In the genomic region with DNA sequence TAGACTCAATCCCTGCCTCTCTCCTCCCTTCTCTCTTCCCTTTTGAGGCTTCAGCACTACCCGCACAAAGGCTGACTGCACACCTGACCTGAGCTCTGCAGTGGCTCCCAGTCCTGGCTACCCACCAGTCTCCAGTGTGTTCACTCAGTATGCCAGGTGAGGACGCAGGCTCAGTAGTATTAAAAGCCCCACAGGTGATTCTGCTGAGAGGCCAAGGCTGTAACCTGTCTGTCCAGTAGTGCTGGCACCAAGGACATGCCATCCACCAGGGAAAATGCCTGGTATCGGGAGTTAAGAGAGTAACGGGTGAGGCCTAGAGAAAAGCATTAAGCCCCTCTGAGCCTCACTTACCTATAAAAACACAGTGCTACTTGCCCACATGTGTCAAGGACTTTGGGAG, we compare ENCODE assay signal across 20 cellular contexts. TPM values are rescaled to one million over a fixed set of nuclear protein-coding genes. Genes with fewer than 3 reads are reported as not detected.
A peak's percentile ranks its signal among the peaks of the same experiment; 100 is the strongest.
DNase-seq lines count a peak whose midpoint lies in the region; ATAC-seq and TF ChIP-seq lines count a peak whose summit lies in the region.
"Had no signal": no experiment of that assay in that cellular context is flagged by ENCODE, and none has a peak within 500 bp of the region (broad histone marks: within the 10 kb centered on the region; RNA-seq: fewer than 3 reads in every experiment).

No MANE protein-coding gene starts in this region.

- H3K9me3 ChIP-seq in KOPT-K1 (ENCODE audit: insufficient read depth, low read length, poor library complexity, severe bottlenecking) (no peaks in the 10 kb centered on the region), testis (no peaks in the 10 kb centered on the region)

- 67 to 90% methylated on average over 4 of the region's 4 CpGs for WGBS in testis, 2 donors

- H3K4me3 Mint-ChIP-seq in T-helper 2 cell treated with Interferon-gamma antibody and Interleukin-4, amounts not matched to agents 5 μg/mL and 100 μg/mL, for 36 hours, result no peak overlapping the region
- H3K4me3 Mint-ChIP-seq in central memory CD8-positive, alpha-beta T cell, result peak overlapping the region; percentile 23
- peak overlapping the region; percentile 67 for H3K4me3 Mint-ChIP-seq in stimulated activated effector memory CD8-positive, alpha-beta T cell treated with anti-CD3 and anti-CD28 coated beads, Interleukin-12 subunit alpha, Interleukin-12 subunit beta, amount 100 ng/mL, for 72 hours
- H3K4me3 Mint-ChIP-seq in activated naive CD4-positive, alpha-beta T cell treated with anti-CD3 and anti-CD28 coated beads for 36 hours, result no peak overlapping the region
- H3K4me3 Mint-ChIP-seq: HFFc6 had no signal

- ATAC-seq in central memory CD8-positive, alpha-beta T cell (replicated peaks; ENCODE audit: extremely low read depth, poor library complexity, severe bottlenecking), result no peak
- no peak for ATAC-seq in stimulated activated effector memory CD8-positive, alpha-beta T cell treated with anti-CD3 and anti-CD28 coated beads, Interleukin-12 subunit alpha, Interleukin-12 subunit beta, amount 100 ng/mL, for 72 hours
- ATAC-seq in GM21619 (IDR thresholded peaks at IDR 0.05; ENCODE audit: unreplicated experiment), result no peak

- DNase-seq in T-helper 2 cell treated with Interferon-gamma antibody and Interleukin-4, amounts not matched to agents 5 μg/mL and 100 μg/mL, for 36 hours (ENCODE audit: low spot score), result no peak
- DNase-seq in T-helper 2 cell (no peak), testis (no peak)
- DNase-seq in central memory CD8-positive, alpha-beta T cell (ENCODE audit: low spot score in 2 of 2), result no peak
- DNase-seq in stimulated activated effector memory CD8-positive, alpha-beta T cell treated with anti-CD3 and anti-CD28 coated beads, Interleukin-12 subunit alpha, Interleukin-12 subunit beta, amount 100 ng/mL, for 72 hours (ENCODE audit: low spot score in 2 of 2), result no peak
- DNase-seq in activated naive CD4-positive, alpha-beta T cell treated with anti-CD3 and anti-CD28 coated beads for 36 hours, result no peak
- DNase-seq: 8988T, C1 segment of cervical spinal cord, HFFc6, KBM-7, NCI-H1048, NCI-H146, NCI-H2227 treated with DMSO at 0.1 percent for 48 hours, NCI-H524 treated with DMSO at 0.1 percent for 48 hours, RPMI8226 had no signal

- no peaks in the 10 kb centered on the region for H3K27me3 ChIP-seq in testis

- peak overlapping the region; percentile 33 for H3K27ac Mint-ChIP-seq in T-helper 2 cell treated with Interferon-gamma antibody and Interleukin-4, amounts not matched to agents 5 μg/mL and 100 μg/mL, for 36 hours
- H3K27ac Mint-ChIP-seq in central memory CD8-positive, alpha-beta T cell (ENCODE audit: low read depth), result peak overlapping the region; percentile 83
- H3K27ac Mint-ChIP-seq in stimulated activated effector memory CD8-positive, alpha-beta T cell treated with anti-CD3 and anti-CD28 coated beads, Interleukin-12 subunit alpha, Interleukin-12 subunit beta, amount 100 ng/mL, for 72 hours, result peak overlapping the region; percentile 87
- no peak overlapping the region for H3K27ac Mint-ChIP-seq in activated naive CD4-positive, alpha-beta T cell treated with anti-CD3 and anti-CD28 coated beads for 36 hours
- H3K27ac Mint-ChIP-seq: HFFc6 had no signal

- H3K4me1 Mint-ChIP-seq in T-helper 2 cell treated with Interferon-gamma antibody and Interleukin-4, amounts not matched to agents 5 μg/mL and 100 μg/mL, for 36 hours (ENCODE audit: low read depth), result peaks cover 73% of the 10 kb centered on the region
- H3K4me1 Mint-ChIP-seq in central memory CD8-positive, alpha-beta T cell, result peaks cover 87% of the 10 kb centered on the region
- peaks cover 92% of the 10 kb centered on the region for H3K4me1 Mint-ChIP-seq in stimulated activated effector memory CD8-positive, alpha-beta T cell treated with anti-CD3 and anti-CD28 coated beads, Interleukin-12 subunit alpha, Interleukin-12 subunit beta, amount 100 ng/mL, for 72 hours
- peaks cover 46% of the 10 kb centered on the region for H3K4me1 Mint-ChIP-seq in activated naive CD4-positive, alpha-beta T cell treated with anti-CD3 and anti-CD28 coated beads for 36 hours (ENCODE audit: low read depth)

- intact Hi-C loops in testis (cut with DNase I; ENCODE audit: low total_unique reads), result no loop called here
- intact Hi-C loops in activated naive CD4-positive, alpha-beta T cell treated with anti-CD3 and anti-CD28 coated beads for 36 hours (cut with micrococcal nuclease), result loop anchor here (5.0 kb wide), 1 partner anchor 282 kb away; no protein-coding TSS in a partner anchor

- no peaks in the 10 kb centered on the region for H3K27me3 Mint-ChIP-seq in T-helper 2 cell treated with Interferon-gamma antibody and Interleukin-4, amounts not matched to agents 5 μg/mL and 100 μg/mL, for 36 hours (ENCODE audit: low read depth)
- H3K27me3 Mint-ChIP-seq in central memory CD8-positive, alpha-beta T cell, result no peaks in the 10 kb centered on the region
- no peaks in the 10 kb centered on the region for H3K27me3 Mint-ChIP-seq in activated naive CD4-positive, alpha-beta T cell treated with anti-CD3 and anti-CD28 coated beads for 36 hours (ENCODE audit: low read depth)

- no peak for TF ChIP-seq POLR2A in testis (IDR thresholded peaks at IDR 0.05)

- H3K4me1 ChIP-seq in testis, result no peaks in the 10 kb centered on the region

- H3K27ac ChIP-seq in KOPT-K1 (ENCODE audit: low read depth, low read length, poor library complexity, severe bottlenecking) (peak overlapping the region; percentile 93), testis (no peak overlapping the region)

- CTCF ChIA-PET in activated naive CD4-positive, alpha-beta T cell treated with anti-CD3 and anti-CD28 coated beads for 36 hours (lab: Charles Lee), result interaction anchor here (1.3 kb wide), 1 partner anchor 32 kb away, joined by 5 read pairs; the partner anchor contains the start of gene CXCR6

- TF ChIP-seq CTCF in testis (IDR thresholded peaks at IDR 0.05), result no peak

- H3K4me3 ChIP-seq in testis, result no peak overlapping the region

- H3K36me3 ChIP-seq in KOPT-K1 (ENCODE audit: insufficient read depth, low read length) (peaks cover 69% of the 10 kb centered on the region), testis (ENCODE audit: low read depth, missing control alignments) (no peaks in the 10 kb centered on the region)

- H3K36me3 Mint-ChIP-seq in T-helper 2 cell treated with Interferon-gamma antibody and Interleukin-4, amounts not matched to agents 5 μg/mL and 100 μg/mL, for 36 hours (ENCODE audit: low read depth), result peaks cover 76% of the 10 kb centered on the region
- H3K36me3 Mint-ChIP-seq in central memory CD8-positive, alpha-beta T cell (ENCODE audit: insufficient read depth), result peaks cover 50% of the 10 kb centered on the region
- H3K36me3 Mint-ChIP-seq in stimulated activated effector memory CD8-positive, alpha-beta T cell treated with anti-CD3 and anti-CD28 coated beads, Interleukin-12 subunit alpha, Interleukin-12 subunit beta, amount 100 ng/mL, for 72 hours, result peaks cover 83% of the 10 kb centered on the region
- H3K36me3 Mint-ChIP-seq in activated naive CD4-positive, alpha-beta T cell treated with anti-CD3 and anti-CD28 coated beads for 36 hours (ENCODE audit: low read depth), result peaks cover 69% of the 10 kb centered on the region

- H3K9me3 Mint-ChIP-seq in T-helper 2 cell treated with Interferon-gamma antibody and Interleukin-4, amounts not matched to agents 5 μg/mL and 100 μg/mL, for 36 hours, result no peaks in the 10 kb centered on the region
- no peaks in the 10 kb centered on the region for H3K9me3 Mint-ChIP-seq in central memory CD8-positive, alpha-beta T cell
- H3K9me3 Mint-ChIP-seq in stimulated activated effector memory CD8-positive, alpha-beta T cell treated with anti-CD3 and anti-CD28 coated beads, Interleukin-12 subunit alpha, Interleukin-12 subunit beta, amount 100 ng/mL, for 72 hours, result no peaks in the 10 kb centered on the region
- H3K9me3 Mint-ChIP-seq in activated naive CD4-positive, alpha-beta T cell treated with anti-CD3 and anti-CD28 coated beads for 36 hours, result no peaks in the 10 kb centered on the region
- H3K9me3 Mint-ChIP-seq: HFFc6 had no signal

RNA-seq across cellular contexts. Expression of gene FYCO1, which starts 20.9 kb away (rescaled TPM):
- total RNA-seq in testis, result 10 to 100 TPM; 21.7 to 24.2 TPM
- polyA plus RNA-seq in testis (ENCODE audit: insufficient read depth, low read depth, low replicate concordance), result 12.8 TPM
- 10 to 100 TPM; 10.2 to 10.5 TPM for total RNA-seq in activated naive CD4-positive, alpha-beta T cell treated with anti-CD3 and anti-CD28 coated beads for 36 hours

RNA-seq across cellular contexts. Expression of gene CXCR6, which starts 31.4 kb away (rescaled TPM):
- under 1 TPM; 0.16 to 0.62 TPM for total RNA-seq in testis
- 2.1 TPM for polyA plus RNA-seq in testis (ENCODE audit: insufficient read depth, low read depth, low replicate concordance)
- total RNA-seq in activated naive CD4-positive, alpha-beta T cell treated with anti-CD3 and anti-CD28 coated beads for 36 hours, result under 1 TPM in 1 of 2 experiments, not detected in 1; 0.30 TPM
- total RNA-seq: H4, HFFc6, M059J, OCI-LY7 had no signal

RNA-seq across cellular contexts. Expression of gene XCR1, which starts 52.6 kb away (rescaled TPM):
- under 1 TPM; 0.06 to 0.16 TPM for total RNA-seq in testis
- polyA plus RNA-seq in testis (ENCODE audit: insufficient read depth, low read depth, low replicate concordance), result 0.34 TPM
- total RNA-seq in activated naive CD4-positive, alpha-beta T cell treated with anti-CD3 and anti-CD28 coated beads for 36 hours, result not detected
- total RNA-seq: H4, HFFc6, M059J, OCI-LY7 had no signal

Comparison
In these comparisons a context has a peak if more than half of its experiments do, and no peak if none do; other contexts are left out.
1. H3K4me3 Mint-ChIP-seq: peak in central memory CD8-positive, alpha-beta T cell (single experiment) and stimulated activated effector memory CD8-positive, alpha-beta T cell treated with anti-CD3 and anti-CD28 coated beads, Interleukin-12 subunit alpha, Interleukin-12 subunit beta, amount 100 ng/mL, for 72 hours (single experiment); none in T-helper 2 cell treated with Interferon-gamma antibody and Interleukin-4, amounts not matched to agents 5 μg/mL and 100 μg/mL, for 36 hours (single experiment) and activated naive CD4-positive, alpha-beta T cell treated with anti-CD3 and anti-CD28 coated beads for 36 hours (single experiment).